In genomic region chr20:4014031-4014474, GRCh38 we compare ENCODE assay signal across 8 cellular contexts. TPM values are rescaled to one million over a fixed set of nuclear protein-coding genes. Genes with fewer than 3 reads are reported as not detected.
A peak's percentile ranks its signal among the peaks of the same experiment; 100 is the strongest.
DNase-seq lines count a peak whose midpoint lies in the region; ATAC-seq and TF ChIP-seq lines count a peak whose summit lies in the region.

No MANE protein-coding gene starts in this region.

- H3K27ac Mint-ChIP-seq in endodermal cell, result no peak overlapping the region

- H3K4me1 ChIP-seq in ACC112 (ENCODE audit: control insufficient read depth, insufficient read depth, low read length, unreplicated experiment) (peaks cover 42% of the 10 kb centered on the region), endodermal cell (ENCODE audit: control insufficient read depth, insufficient read depth, low read length) (peaks cover 4% of the 10 kb centered on the region), mucosa of descending colon (ENCODE audit: low read depth) (peaks cover 8% of the 10 kb centered on the region), vagina (peaks cover 18% of the 10 kb centered on the region)

- H2AFZ ChIP-seq in ACC112 (ENCODE audit: low read length, unreplicated experiment), result no peak overlapping the region

- ATAC-seq in SK-N-SH treated with all-trans-retinoic acid at 6 μM for 48 hours (peak; percentile 86), mucosa of descending colon (peak; percentile 72)

- TF ChIP-seq CTCF in endodermal cell (conservative IDR thresholded peaks at IDR 0.05), result peak; percentile 60
- TF ChIP-seq CTCF in mucosa of descending colon (IDR thresholded peaks at IDR 0.05), result peak; percentile 32
- peak in 2 of 3 experiments; percentile 28 to 37 for TF ChIP-seq CTCF in vagina (IDR thresholded peaks at IDR 0.05)

- H3K27me3 Mint-ChIP-seq in endodermal cell (ENCODE audit: insufficient read depth), result no peaks in the 10 kb centered on the region

- H3K36me3 ChIP-seq in ACC112 (ENCODE audit: insufficient read depth, low read length) (peaks cover 5% of the 10 kb centered on the region; the same call in 1 of the 2 replicates), endodermal cell (ENCODE audit: control insufficient read depth, insufficient read depth, low read length) (peaks cover 5% of the 10 kb centered on the region), mucosa of descending colon (ENCODE audit: low read depth) (no peaks in the 10 kb centered on the region), vagina (no peaks in the 10 kb centered on the region)

- H3K9me3 ChIP-seq in endodermal cell (ENCODE audit: control insufficient read depth, low read length), result no peaks in the 10 kb centered on the region
- no peaks in the 10 kb centered on the region for H3K9me3 ChIP-seq in mucosa of descending colon
- no peaks in the 10 kb centered on the region for H3K9me3 ChIP-seq in vagina

- H3K4me3 Mint-ChIP-seq in endodermal cell, result peak overlapping the region; percentile 79

- H3K9ac ChIP-seq in endodermal cell (ENCODE audit: extremely low read depth, low read length, poor library complexity, severe bottlenecking), result peak overlapping the region; percentile 66

- DNase-seq in GM04504 (ENCODE audit: low read depth), result peak; percentile 73
- peak; percentile 68 to 90 (median 84) for DNase-seq in NCI-H1417 (lab: John Stamatoyannopoulos, UW)
- peak; percentile 64 for DNase-seq in endodermal cell
- DNase-seq in mucosa of descending colon, result peak in 1 of 3 donors; percentile 81
- no peak for DNase-seq in vagina (ENCODE audit: extremely low spot score in 2 of 2)
- DNase-seq in activated CD4-positive, CD25-positive, alpha-beta regulatory T cell (lab: John Stamatoyannopoulos, UW), result no peak

- intact Hi-C loops in mucosa of descending colon (cut with DNase I, micrococcal nuclease) (loop anchor here (5.0 to 10.0 kb wide), 2 partner anchors 63 to 71 kb away; no protein-coding TSS in a partner anchor), vagina (cut with DNase I) (loop anchor here (10.0 kb wide), 1 partner anchor 51 kb away; no protein-coding TSS in a partner anchor)

- H3K36me3 Mint-ChIP-seq in endodermal cell (ENCODE audit: low read depth), result peaks cover 10% of the 10 kb centered on the region

- peak overlapping the region; percentile 100 for H3K4me3 ChIP-seq in ACC112 (ENCODE audit: low read depth, low read length)
- H3K4me3 ChIP-seq in endodermal cell (ENCODE audit: low read length), result peak overlapping the region; percentile 90
- no peak overlapping the region for H3K4me3 ChIP-seq in mucosa of descending colon
- peak overlapping the region; percentile 92 to 97 for H3K4me3 ChIP-seq in vagina

- no peaks in the 10 kb centered on the region for H3K9me3 Mint-ChIP-seq in endodermal cell

- 45 to 48% methylated on average over 5 to 6 of the region's 6 CpGs for WGBS in endodermal cell (ENCODE audit: insufficient coverage in 1 of 2, insufficient read length in 1 of 2), 2 experiments

- peaks cover 32% of the 10 kb centered on the region for H3K4me1 Mint-ChIP-seq in endodermal cell

- TF ChIP-seq POLR2A in vagina (IDR thresholded peaks at IDR 0.05), result no peak

- no peaks in the 10 kb centered on the region for H3K27me3 ChIP-seq in ACC112 (ENCODE audit: insufficient read depth, low read length)
- H3K27me3 ChIP-seq in endodermal cell (ENCODE audit: control insufficient read depth, insufficient read depth, low read length, poor library complexity, severe bottlenecking), result no peaks in the 10 kb centered on the region
- no peaks in the 10 kb centered on the region for H3K27me3 ChIP-seq in vagina

- peak overlapping the region; percentile 40 for H3K27ac ChIP-seq in ACC112 (ENCODE audit: low read depth, low read length)
- peak overlapping the region; percentile 90 for H3K27ac ChIP-seq in endodermal cell (ENCODE audit: low read depth, low read length)
- peak overlapping the region; percentile 92 for H3K27ac ChIP-seq in vagina

- H3K79me2 ChIP-seq in ACC112 (ENCODE audit: control insufficient read depth, insufficient read depth, low read length, unreplicated experiment), result peaks cover 62% of the 10 kb centered on the region

TF ChIP-seq in SK-N-SH treated with all-trans-retinoic acid at 6 μM for 48 hours, 23 proteins besides CTCF, POLR2A, EP300 and RAD21:
- TF ChIP-seq CREB5 (CRISPR knock-in tag; IDR thresholded peaks at IDR 0.05; ENCODE audit: low read depth), result no peak
- no peak for TF ChIP-seq CSDC2 (CRISPR knock-in tag; IDR thresholded peaks at IDR 0.05)
- TF ChIP-seq ZNF70 (CRISPR knock-in tag; IDR thresholded peaks at IDR 0.05), result no peak
- TF ChIP-seq ARNTL (CRISPR knock-in tag; IDR thresholded peaks at IDR 0.05; ENCODE audit: borderline replicate concordance, low read depth), result no peak
- TF ChIP-seq SNAI2 (CRISPR knock-in tag; IDR thresholded peaks at IDR 0.05), result no peak
- TF ChIP-seq POU6F1 (CRISPR knock-in tag; IDR thresholded peaks at IDR 0.05; ENCODE audit: borderline replicate concordance, low read depth), result no peak
- no peak for TF ChIP-seq ZFP3 (CRISPR knock-in tag; IDR thresholded peaks at IDR 0.05)
- TF ChIP-seq ZNF8 (CRISPR knock-in tag; IDR thresholded peaks at IDR 0.05), result no peak
- TF ChIP-seq PPARA (CRISPR knock-in tag; IDR thresholded peaks at IDR 0.05; ENCODE audit: borderline replicate concordance), result no peak
- no peak for TF ChIP-seq RARB (CRISPR knock-in tag; IDR thresholded peaks at IDR 0.05)

RNA-seq across cellular contexts. Expression of gene RNF24, which starts 1.3 kb away (rescaled TPM):
- total RNA-seq in endodermal cell (10 to 100 TPM; 22.8 to 26.1 TPM), mucosa of descending colon (1 to 10 TPM; 3.2 to 8.2 (median 7.5) TPM), vagina (15.5 TPM)
- polyA plus RNA-seq in endodermal cell (2013, experiment 1 of 2), result 26.2 TPM
- polyA plus RNA-seq in endodermal cell (2013, experiment 2 of 2), result 27.0 TPM

Comparison
In these comparisons a context has a peak if more than half of its experiments do, and no peak if none do; other contexts are left out.
1. H3K27ac ChIP-seq: peak in every context shown above with its lines; median percentile 92 in vagina; 90 in endodermal cell; 40 in ACC112.
2. DNase-seq: peak in GM04504 (single experiment), NCI-H1417 (3 of 3) and endodermal cell (single experiment); none in vagina (0 of 2) and activated CD4-positive, CD25-positive, alpha-beta regulatory T cell (0 of 4).
3. Peak in every context shown above with its lines, with median percentiles within 50 percentile points of each other: CTCF ChIP-seq.